In the genomic region with DNA sequence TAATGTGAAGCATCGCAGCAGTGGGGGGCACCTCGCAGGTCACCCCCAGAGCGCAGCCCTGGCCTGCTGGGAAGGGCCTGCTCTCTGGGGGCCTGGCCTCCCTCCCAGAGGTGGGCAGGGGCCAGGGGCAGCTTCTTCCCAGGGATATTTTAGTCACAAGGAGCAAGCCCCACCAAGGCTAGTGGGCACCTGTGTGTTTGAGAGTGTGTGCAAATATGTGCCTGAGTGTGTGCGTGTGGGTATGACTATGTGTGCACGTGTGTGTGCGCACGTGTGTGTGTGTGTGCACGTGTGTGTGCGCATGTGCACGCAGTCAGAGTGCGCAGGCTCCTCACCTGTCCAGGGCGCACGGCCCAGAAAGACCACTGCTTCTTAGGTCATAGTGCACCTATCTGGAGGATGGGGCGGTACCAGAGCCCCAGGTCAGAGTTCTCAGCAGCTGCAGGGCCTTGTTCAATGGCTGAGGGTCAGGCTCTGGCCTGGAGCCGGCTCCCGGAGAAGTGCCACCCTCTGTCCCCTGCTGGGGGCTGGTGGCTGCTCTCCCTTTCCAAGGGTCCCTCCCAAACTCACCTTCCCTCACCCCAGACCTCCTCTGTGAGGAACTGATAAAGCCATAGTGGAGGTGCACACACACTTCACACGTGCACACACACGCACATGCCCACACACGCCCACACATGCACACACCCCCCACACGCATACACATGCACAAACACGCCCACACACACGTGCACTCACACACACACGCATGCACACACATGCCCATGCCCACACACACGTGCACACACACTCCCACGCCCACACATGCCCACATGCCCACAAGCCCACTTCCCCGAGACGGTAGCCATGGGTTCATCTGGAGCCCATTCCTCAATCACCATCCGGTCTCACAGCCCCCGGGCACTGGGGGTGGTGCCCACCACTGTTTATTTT, we compare ENCODE assay signal across 27 cellular contexts.
DNase-seq lines count a peak whose midpoint lies in the region; ATAC-seq, FAIRE-seq and TF ChIP-seq lines count a peak whose summit lies in the region.
"Had no signal": no experiment of that assay in that cellular context is flagged by ENCODE, and none has a peak within 500 bp of the region (broad histone marks: within the 10 kb centered on the region; RNA-seq: fewer than 3 reads in every experiment).

No MANE protein-coding gene starts in this region.

- H3K27me3 Mint-ChIP-seq in activated T-cell treated with anti-CD3 and anti-CD28 coated beads, Interleukin-2, amount 50 U/mL, for 24 hours, result no peaks in the 10 kb centered on the region
- peaks cover 3% of the 10 kb centered on the region for H3K27me3 Mint-ChIP-seq in activated T-cell treated with anti-CD3 and anti-CD28 coated beads, Interleukin-2, amount 50 U/mL, for 72 hours (ENCODE audit: low read depth)
- H3K27me3 Mint-ChIP-seq in progenitor cell of endocrine pancreas (peaks cover 8% of the 10 kb centered on the region), Caco-2 (ENCODE audit: insufficient read depth, unreplicated experiment) (peaks cover 6% of the 10 kb centered on the region)
- H3K27me3 Mint-ChIP-seq in activated naive CD4-positive, alpha-beta T cell treated with anti-CD3 and anti-CD28 coated beads for 36 hours (ENCODE audit: low read depth), result no peaks in the 10 kb centered on the region
- H3K27me3 Mint-ChIP-seq: activated CD8-positive, alpha-beta T cell treated with anti-CD3 and anti-CD28 coated beads for 36 hours had no signal

- POLR2A ChIA-PET in GM12878 (lab: Charles Lee) (no interaction called here), HepG2 (lab: Yijun Ruan, JAX) (no interaction called here), Caco-2 (lab: Charles Lee) (no interaction called here)

- 41% methylated on average over 29 of the region's 29 CpGs for WGBS in GM12878 (ENCODE audit: insufficient coverage, insufficient replicate concordance, low lambda C conversion rate, missing lambda C conversion rate)
- 22% methylated on average over 17 of the region's 29 CpGs for WGBS in HepG2 (ENCODE audit: low lambda C conversion rate)

- no TSS peak for BruUV-seq in GM12878 (replicated peaks; lab: Mats Ljungman, UMichigan)
- no TSS peak for BruUV-seq in HepG2 (replicated peaks; lab: Mats Ljungman, UMichigan)
- no TSS peak for BruUV-seq in Caco-2 (replicated peaks; lab: Mats Ljungman, UMichigan)

- DNase-seq in activated T-cell treated with anti-CD3 and anti-CD28 coated beads, Interleukin-2, amount 50 U/mL, for 24 hours, result peak; percentile 12
- DNase-seq in activated T-cell treated with anti-CD3 and anti-CD28 coated beads, Interleukin-2, amount 50 U/mL, for 72 hours, result no peak
- DNase-seq in GM12878 (ENCODE audit: low read depth, low spot score) (no peak), HepG2 (ENCODE audit: low spot score) (no peak), progenitor cell of endocrine pancreas (ENCODE audit: low spot score, unreplicated experiment) (no peak), NCI-H226 (no peak), Caco-2 (no peak)
- no peak for DNase-seq in activated naive CD4-positive, alpha-beta T cell treated with anti-CD3 and anti-CD28 coated beads for 36 hours
- DNase-seq: activated CD8-positive, alpha-beta T cell treated with anti-CD3 and anti-CD28 coated beads for 36 hours; amniotic stem cell; CD4-positive, CD25-positive, alpha-beta regulatory T cell; central memory CD4-positive, alpha-beta T cell; DMS53; effector CD8-positive, alpha-beta T cell; MG63; NCI-H1436 treated with DMSO at 0.1 percent for 48 hours; NCI-H2171; NCI-H526 treated with DMSO at 0.1 percent for 48 hours; SIG-M5; stimulated activated CD8-positive, alpha-beta memory T cell treated with anti-CD3 and anti-CD28 coated beads, Interleukin-4, amount 100 ng/mL, for 48 hours; substantia nigra; T-helper 1 cell had no signal

- TF ChIP-seq POLR2A in GM12878 (IDR thresholded peaks at IDR 0.05; ENCODE audit: low read depth, low read length), result no peak
- no peak for TF ChIP-seq POLR2A in HepG2 (IDR thresholded peaks at IDR 0.05; ENCODE audit: insufficient read depth in 1 of 2, low read depth in 2 of 2, low read length in 2 of 2)

- H4K20me1 ChIP-seq in GM12878 (ENCODE audit: control insufficient read depth, insufficient read depth) (no peaks in the 10 kb centered on the region), HepG2 (ENCODE audit: insufficient read depth, low read length) (no peaks in the 10 kb centered on the region)

- no peaks in the 10 kb centered on the region for H3K27me3 ChIP-seq in GM12878 (replicated peaks in 1 of 2; ENCODE audit: control insufficient read depth in 2 of 2, insufficient read depth in 2 of 2, low read length in 1 of 2)
- peaks cover 2 to 5% of the 10 kb centered on the region in 2 experiments; a peak in 4 of 5 replicates for H3K27me3 ChIP-seq in HepG2 (ENCODE audit: control insufficient read depth in 1 of 2, insufficient read depth in 2 of 2, low read length in 2 of 2)
- H3K27me3 ChIP-seq in Caco-2 (replicated peaks; ENCODE audit: control insufficient read depth, insufficient read depth, low read length), result no peaks in the 10 kb centered on the region
- H3K27me3 ChIP-seq: MG63 had no signal

- no peaks in the 10 kb centered on the region for H3K9me3 Mint-ChIP-seq in activated T-cell treated with anti-CD3 and anti-CD28 coated beads, Interleukin-2, amount 50 U/mL, for 24 hours
- no peaks in the 10 kb centered on the region for H3K9me3 Mint-ChIP-seq in activated T-cell treated with anti-CD3 and anti-CD28 coated beads, Interleukin-2, amount 50 U/mL, for 72 hours
- H3K9me3 Mint-ChIP-seq in progenitor cell of endocrine pancreas (ENCODE audit: low read depth) (no peaks in the 10 kb centered on the region), Caco-2 (ENCODE audit: unreplicated experiment) (no peaks in the 10 kb centered on the region)
- no peaks in the 10 kb centered on the region for H3K9me3 Mint-ChIP-seq in activated naive CD4-positive, alpha-beta T cell treated with anti-CD3 and anti-CD28 coated beads for 36 hours
- H3K9me3 Mint-ChIP-seq: activated CD8-positive, alpha-beta T cell treated with anti-CD3 and anti-CD28 coated beads for 36 hours; activated T-helper 17 cell treated with anti-CD3 and anti-CD28 coated beads, Interleukin-2, amount 50 U/mL, for 72 hours had no signal

- SMC1A ChIA-PET in GM12878 (lab: Charles Lee; ENCODE audit: uncharacterized antibody, unreplicated experiment), result no interaction called here

- no peak for ATAC-seq in activated T-cell treated with anti-CD3 and anti-CD28 coated beads, Interleukin-2, amount 50 U/mL, for 72 hours (replicated peaks in 1 of 2)
- no peak for ATAC-seq in GM12878
- ATAC-seq in HepG2, result no peak
- ATAC-seq: activated CD8-positive, alpha-beta T cell treated with anti-CD3 and anti-CD28 coated beads for 36 hours; activated T-helper 17 cell treated with anti-CD3 and anti-CD28 coated beads, Interleukin-2, amount 50 U/mL, for 72 hours had no signal

- FAIRE-seq in GM12878 (lab: Jason Lieb, UNC) (no peak), HepG2 (lab: Jason Lieb, UNC) (no peak)
- FAIRE-seq: GM12892, H54 had no signal

- H3K27ac ChIP-seq in GM12878 (ENCODE audit: control insufficient read depth, insufficient read depth) (no peak overlapping the region), HepG2 (ENCODE audit: extremely low read length, insufficient read depth, low read length) (no peak overlapping the region)

- H3K4me3 ChIP-seq in GM12878 (no peak overlapping the region), HepG2 (replicated peaks in 1 of 3; ENCODE audit: insufficient read depth in 1 of 3, low read depth in 2 of 3, low read length in 3 of 3) (no peak overlapping the region), Caco-2 (ENCODE audit: low read depth, low read length) (no peak overlapping the region)
- H3K4me3 ChIP-seq: lung, MG63, smooth muscle cell had no signal

- H3K4me1 ChIP-seq in GM12878 (ENCODE audit: control insufficient read depth, insufficient read depth, low read length) (no peaks in the 10 kb centered on the region), HepG2 (ENCODE audit: insufficient read depth, low read length) (no peaks in the 10 kb centered on the region), Caco-2 (no peaks in the 10 kb centered on the region)

- in situ Hi-C loops in GM12878 (cut with MboI), result no loop called here
- in situ Hi-C loops in HepG2 (cut with HindIII; ENCODE audit: extremely low pct_ligation_motif_present, low pct_unique_long_range_greater_than_20kb), result no loop called here

- H3K36me3 ChIP-seq in GM12878 (ENCODE audit: control insufficient read depth in 2 of 2, insufficient read depth in 2 of 2, low read length in 1 of 2) (no peaks in the 10 kb centered on the region), HepG2 (replicated peaks in 1 of 2; ENCODE audit: control insufficient read depth in 1 of 2, insufficient read depth in 2 of 2, low read length in 2 of 2) (no peaks in the 10 kb centered on the region), Caco-2 (ENCODE audit: control insufficient read depth, insufficient read depth, low read length) (no peaks in the 10 kb centered on the region)
- H3K36me3 ChIP-seq: MG63 had no signal

- no peak overlapping the region for H3K4me3 Mint-ChIP-seq in activated T-cell treated with anti-CD3 and anti-CD28 coated beads, Interleukin-2, amount 50 U/mL, for 24 hours
- no peak overlapping the region for H3K4me3 Mint-ChIP-seq in activated T-cell treated with anti-CD3 and anti-CD28 coated beads, Interleukin-2, amount 50 U/mL, for 72 hours
- H3K4me3 Mint-ChIP-seq in progenitor cell of endocrine pancreas (ENCODE audit: low read depth) (no peak overlapping the region), Caco-2 (ENCODE audit: unreplicated experiment) (no peak overlapping the region)
- no peak overlapping the region for H3K4me3 Mint-ChIP-seq in activated naive CD4-positive, alpha-beta T cell treated with anti-CD3 and anti-CD28 coated beads for 36 hours
- H3K4me3 Mint-ChIP-seq: activated CD8-positive, alpha-beta T cell treated with anti-CD3 and anti-CD28 coated beads for 36 hours had no signal

- H3K9ac ChIP-seq in GM12878 (ENCODE audit: control insufficient read depth, insufficient read depth, low read length), result no peak overlapping the region
- H3K9ac ChIP-seq in HepG2 (ENCODE audit: insufficient read depth, low read depth, low read length), result no peak overlapping the region

- TF ChIP-seq RAD21 in GM12878 (IDR thresholded peaks at IDR 0.05; ENCODE audit: insufficient read depth, low read depth, low read length) (no peak), HepG2 (CRISPR knock-in tag; IDR thresholded peaks at IDR 0.05) (no peak)

- H2AFZ ChIP-seq in GM12878 (ENCODE audit: control insufficient read depth, low read depth, low read length), result no peak overlapping the region
- H2AFZ ChIP-seq in HepG2 (ENCODE audit: low read length), result no peak overlapping the region

- H3K36me3 Mint-ChIP-seq in activated T-cell treated with anti-CD3 and anti-CD28 coated beads, Interleukin-2, amount 50 U/mL, for 24 hours (ENCODE audit: low read depth), result no peaks in the 10 kb centered on the region
- H3K36me3 Mint-ChIP-seq in activated T-cell treated with anti-CD3 and anti-CD28 coated beads, Interleukin-2, amount 50 U/mL, for 72 hours (ENCODE audit: insufficient read depth in 2 of 2), result no peaks in the 10 kb centered on the region
- H3K36me3 Mint-ChIP-seq in progenitor cell of endocrine pancreas (ENCODE audit: insufficient read depth) (no peaks in the 10 kb centered on the region), Caco-2 (ENCODE audit: insufficient read depth, unreplicated experiment) (no peaks in the 10 kb centered on the region)
- no peaks in the 10 kb centered on the region for H3K36me3 Mint-ChIP-seq in activated naive CD4-positive, alpha-beta T cell treated with anti-CD3 and anti-CD28 coated beads for 36 hours (ENCODE audit: low read depth)
- H3K36me3 Mint-ChIP-seq: CD4-positive, CD25-positive, alpha-beta regulatory T cell had no signal

- RAD21 ChIA-PET in GM12878 (lab: Charles Lee; ENCODE audit: unreplicated experiment), result no interaction called here

- CTCF ChIA-PET in GM12878 (lab: Yijun Ruan, JAX) (no interaction called here), HepG2 (lab: Yijun Ruan, JAX; ENCODE audit: low intra/inter-chr PET ratio, low total read pairs) (no interaction called here), Caco-2 (lab: Charles Lee) (no interaction called here)
- CTCF ChIA-PET in activated naive CD4-positive, alpha-beta T cell treated with anti-CD3 and anti-CD28 coated beads for 36 hours (lab: Charles Lee), result interaction anchor here (0.6 kb wide), 1 partner anchor 261 kb away, joined by 3 read pairs; no protein-coding TSS in a partner anchor

- H3K79me2 ChIP-seq in GM12878 (ENCODE audit: control insufficient read depth, insufficient read depth, low read length), result no peaks in the 10 kb centered on the region
- no peaks in the 10 kb centered on the region for H3K79me2 ChIP-seq in HepG2 (ENCODE audit: insufficient read depth, low read length)

- TF ChIP-seq CTCF in GM12878 (IDR thresholded peaks at IDR 0.05 in 2 of 3, conservative IDR thresholded peaks at IDR 0.05 in 1 of 3; ENCODE audit: control insufficient read depth in 2 of 3, extremely low read depth in 1 of 3, insufficient read depth in 1 of 3, low read depth in 3 of 3, low read length in 3 of 3), result no peak
- TF ChIP-seq CTCF in HepG2 (CRISPR knock-in tag; IDR thresholded peaks at IDR 0.05), result no peak
- TF ChIP-seq CTCF in progenitor cell of endocrine pancreas (IDR thresholded peaks at IDR 0.05; ENCODE audit: unreplicated experiment), result no peak
- no peak for TF ChIP-seq CTCF in Caco-2 (IDR thresholded peaks at IDR 0.05; ENCODE audit: insufficient read depth in 1 of 2, low read depth in 1 of 2, low read length in 1 of 2, severe bottlenecking in 1 of 2, unreplicated experiment in 1 of 2)

- TF ChIP-seq EP300 in GM12878 (IDR thresholded peaks at IDR 0.05; ENCODE audit: borderline replicate concordance in 1 of 2, control insufficient read depth in 1 of 2, low read depth in 2 of 2, low read length in 2 of 2), result no peak
- no peak for TF ChIP-seq EP300 in HepG2 (IDR thresholded peaks at IDR 0.05; ENCODE audit: low read depth in 2 of 2, low read length in 2 of 2)
- no peak for TF ChIP-seq EP300 in HepG2 (CRISPR knock-in tag; IDR thresholded peaks at IDR 0.05; ENCODE audit: borderline replicate concordance)

- H3K9me3 ChIP-seq in GM12878 (replicated peaks; ENCODE audit: control insufficient read depth, insufficient read depth, low read length), result no peaks in the 10 kb centered on the region
- no peaks in the 10 kb centered on the region for H3K9me3 ChIP-seq in HepG2 (ENCODE audit: low read length)
- H3K9me3 ChIP-seq in Caco-2, result no peaks in the 10 kb centered on the region
- H3K9me3 ChIP-seq: MG63 had no signal

- no peaks in the 10 kb centered on the region for H3K4me1 Mint-ChIP-seq in activated T-cell treated with anti-CD3 and anti-CD28 coated beads, Interleukin-2, amount 50 U/mL, for 24 hours (ENCODE audit: low read depth)
- no peaks in the 10 kb centered on the region for H3K4me1 Mint-ChIP-seq in activated T-cell treated with anti-CD3 and anti-CD28 coated beads, Interleukin-2, amount 50 U/mL, for 72 hours (ENCODE audit: low read depth)
- H3K4me1 Mint-ChIP-seq in progenitor cell of endocrine pancreas (ENCODE audit: low read depth) (peaks cover 13% of the 10 kb centered on the region), Caco-2 (ENCODE audit: low read depth, unreplicated experiment) (no peaks in the 10 kb centered on the region)
- peaks cover 4% of the 10 kb centered on the region for H3K4me1 Mint-ChIP-seq in activated naive CD4-positive, alpha-beta T cell treated with anti-CD3 and anti-CD28 coated beads for 36 hours (ENCODE audit: low read depth)
- H3K4me1 Mint-ChIP-seq: activated T-helper 17 cell treated with anti-CD3 and anti-CD28 coated beads, Interleukin-2, amount 50 U/mL, for 72 hours had no signal

- no peak overlapping the region for H3K4me2 ChIP-seq in GM12878 (ENCODE audit: control insufficient read depth, insufficient read depth)
- no peak overlapping the region for H3K4me2 ChIP-seq in HepG2 (ENCODE audit: low read depth, low read length)
- H3K4me2 ChIP-seq: smooth muscle cell had no signal

- H3K27ac Mint-ChIP-seq in activated T-cell treated with anti-CD3 and anti-CD28 coated beads, Interleukin-2, amount 50 U/mL, for 24 hours, result no peak overlapping the region
- no peak overlapping the region for H3K27ac Mint-ChIP-seq in activated T-cell treated with anti-CD3 and anti-CD28 coated beads, Interleukin-2, amount 50 U/mL, for 72 hours
- H3K27ac Mint-ChIP-seq in progenitor cell of endocrine pancreas (peak overlapping the region; percentile 45), Caco-2 (ENCODE audit: unreplicated experiment) (no peak overlapping the region)
- H3K27ac Mint-ChIP-seq in activated naive CD4-positive, alpha-beta T cell treated with anti-CD3 and anti-CD28 coated beads for 36 hours, result no peak overlapping the region
- H3K27ac Mint-ChIP-seq: activated CD8-positive, alpha-beta T cell treated with anti-CD3 and anti-CD28 coated beads for 36 hours; activated T-helper 17 cell treated with anti-CD3 and anti-CD28 coated beads, Interleukin-2, amount 50 U/mL, for 72 hours; CD4-positive, CD25-positive, alpha-beta regulatory T cell had no signal

- intact Hi-C loops in GM12878 (cut with micrococcal nuclease; ENCODE audit: unreplicated experiment), result no loop called here
- intact Hi-C loops in HepG2 (cut with micrococcal nuclease; ENCODE audit: unreplicated experiment), result no loop called here
- intact Hi-C loops in activated naive CD4-positive, alpha-beta T cell treated with anti-CD3 and anti-CD28 coated beads for 36 hours (cut with micrococcal nuclease), result no loop called here
- intact Hi-C loops in Caco-2 (cut with micrococcal nuclease; ENCODE audit: unreplicated experiment), result no loop called here
